14 cellular contexts compared by ENCODE assay signal in the genomic region with DNA sequence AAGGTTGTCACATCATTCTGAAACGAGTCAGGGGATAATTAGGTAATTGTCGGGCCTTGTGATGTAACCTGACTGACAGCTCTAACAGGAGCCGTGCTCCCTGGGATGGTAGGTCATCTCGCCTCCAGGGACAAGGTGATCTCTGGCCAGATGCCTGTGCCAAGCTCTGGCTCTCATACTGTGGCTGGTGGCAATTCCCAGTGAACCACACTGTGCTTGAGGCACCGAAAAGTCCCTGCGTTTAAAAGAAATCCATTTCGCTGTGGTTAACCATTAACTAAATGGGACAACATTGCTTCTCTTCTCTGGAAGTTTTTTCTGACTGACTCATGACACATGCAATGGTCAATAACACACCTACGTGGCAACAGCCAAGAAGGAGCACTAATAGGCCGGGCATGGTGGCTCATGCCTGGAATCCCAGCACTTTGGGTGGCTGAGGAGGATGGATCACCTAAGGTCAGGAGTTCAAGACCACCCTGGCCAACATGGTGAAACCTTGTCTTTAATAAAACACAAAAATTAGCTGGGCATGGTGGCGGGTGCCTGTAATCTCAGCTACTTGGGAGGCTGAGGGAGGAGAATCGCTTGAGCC.
DNase-seq lines count a peak whose midpoint lies in the region; ATAC-seq and TF ChIP-seq lines count a peak whose summit lies in the region.
"Had no signal": no experiment of that assay in that cellular context is flagged by ENCODE, and none has a peak within 500 bp of the region (broad histone marks: within the 10 kb centered on the region; RNA-seq: fewer than 3 reads in every experiment).

No MANE protein-coding gene starts in this region.

- no peak for TF ChIP-seq POLR2A in gastroesophageal sphincter (IDR thresholded peaks at IDR 0.05)

- H3K9me3 Mint-ChIP-seq in osteocyte (ENCODE audit: unreplicated experiment): no peaks in the 10 kb centered on the region
- H3K9me3 Mint-ChIP-seq in activated naive CD4-positive, alpha-beta T cell treated with anti-CD3 and anti-CD28 coated beads for 36 hours: peaks cover 3% of the 10 kb centered on the region

- no peak overlapping the region for H3K27ac ChIP-seq in gastroesophageal sphincter

- TF ChIP-seq CTCF in osteocyte (IDR thresholded peaks at IDR 0.05): no peak
- no peak for TF ChIP-seq CTCF in gastroesophageal sphincter (IDR thresholded peaks at IDR 0.05)

- no peak for TF ChIP-seq EP300 in gastroesophageal sphincter (IDR thresholded peaks at IDR 0.05)

- no peaks in the 10 kb centered on the region for H3K27me3 ChIP-seq in gastroesophageal sphincter

- intact Hi-C loops in left ventricle myocardium superior (cut with micrococcal nuclease): no loop called here
- intact Hi-C loops in activated naive CD4-positive, alpha-beta T cell treated with anti-CD3 and anti-CD28 coated beads for 36 hours (cut with micrococcal nuclease): no loop called here

- CTCF ChIA-PET in activated naive CD4-positive, alpha-beta T cell treated with anti-CD3 and anti-CD28 coated beads for 36 hours (lab: Charles Lee): no interaction called here

- no peaks in the 10 kb centered on the region for H3K36me3 Mint-ChIP-seq in osteocyte (ENCODE audit: unreplicated experiment)
- H3K36me3 Mint-ChIP-seq in activated naive CD4-positive, alpha-beta T cell treated with anti-CD3 and anti-CD28 coated beads for 36 hours (ENCODE audit: low read depth): peaks cover 5% of the 10 kb centered on the region

- H3K4me1 ChIP-seq in gastroesophageal sphincter: peaks cover 0 to 7% (median 0%) of the 10 kb centered on the region in 3 donors

- peak overlapping the region; percentile 24 for H3K27ac Mint-ChIP-seq in osteocyte (ENCODE audit: unreplicated experiment)
- H3K27ac Mint-ChIP-seq in activated naive CD4-positive, alpha-beta T cell treated with anti-CD3 and anti-CD28 coated beads for 36 hours: no peak overlapping the region
- H3K27ac Mint-ChIP-seq: H9 had no signal

- H3K4me3 Mint-ChIP-seq in osteocyte (ENCODE audit: unreplicated experiment): no peak overlapping the region
- H3K4me3 Mint-ChIP-seq in activated naive CD4-positive, alpha-beta T cell treated with anti-CD3 and anti-CD28 coated beads for 36 hours: no peak overlapping the region
- H3K4me3 Mint-ChIP-seq: H9 had no signal

- H3K27me3 Mint-ChIP-seq in osteocyte (ENCODE audit: unreplicated experiment): no peaks in the 10 kb centered on the region
- H3K27me3 Mint-ChIP-seq in activated naive CD4-positive, alpha-beta T cell treated with anti-CD3 and anti-CD28 coated beads for 36 hours (ENCODE audit: low read depth): no peaks in the 10 kb centered on the region

- H3K4me1 Mint-ChIP-seq in osteocyte (ENCODE audit: unreplicated experiment): peaks cover 36% of the 10 kb centered on the region
- H3K4me1 Mint-ChIP-seq in activated naive CD4-positive, alpha-beta T cell treated with anti-CD3 and anti-CD28 coated beads for 36 hours (ENCODE audit: low read depth): no peaks in the 10 kb centered on the region

- no peaks in the 10 kb centered on the region for H3K36me3 ChIP-seq in gastroesophageal sphincter

- ATAC-seq in left ventricle myocardium superior (peak; percentile 86), HG03095 (IDR thresholded peaks at IDR 0.05; ENCODE audit: unreplicated experiment) (no peak), HG03135 (IDR thresholded peaks at IDR 0.05; ENCODE audit: unreplicated experiment) (no peak), gastroesophageal sphincter (no peak)
- ATAC-seq: activated CD4-positive, CD25-positive, alpha-beta regulatory T cell treated with anti-CD3 and anti-CD28 coated beads, Interleukin-2, amount 50 U/mL, for 24 hours had no signal

- WGBS in gastroesophageal sphincter (ENCODE audit: low coverage in 1 of 2), 2 donors: 82 to 83% methylated on average over 7 to 8 of the region's 11 CpGs

- DNase-seq in H4 (ENCODE audit: low spot score) (peak; percentile 64), SW480 (ENCODE audit: low spot score) (peak; percentile 92), left ventricle myocardium superior (peak; percentile 74), osteocyte (ENCODE audit: extremely low spot score, unreplicated experiment) (no peak)
- DNase-seq in activated naive CD4-positive, alpha-beta T cell treated with anti-CD3 and anti-CD28 coated beads for 36 hours: no peak
- DNase-seq: H9; MM.1S; NCI-H2171; stimulated activated naive CD4-positive, alpha-beta T cell treated with Interleukin-2 at 50 U/mL for 16 hours; SW 1271 had no signal

- no peaks in the 10 kb centered on the region for H3K9me3 ChIP-seq in gastroesophageal sphincter

- H3K4me3 ChIP-seq in gastroesophageal sphincter: no peak overlapping the region

Comparison
In these comparisons a context has a peak if more than half of its experiments do, and no peak if none do; other contexts are left out.
1. DNase-seq: peak in H4 (single experiment), SW480 (single experiment) and left ventricle myocardium superior (single experiment); none in osteocyte (single experiment) and activated naive CD4-positive, alpha-beta T cell treated with anti-CD3 and anti-CD28 coated beads for 36 hours (single experiment).